11 cellular contexts compared by ENCODE assay signal in genomic region chr16:62077998-62078397, GRCh38. TPM values are rescaled to one million over a fixed set of nuclear protein-coding genes. Genes with fewer than 3 reads are reported as not detected.
DNase-seq lines count a peak whose midpoint lies in the region; TF ChIP-seq lines count a peak whose summit lies in the region.
"Had no signal": no experiment of that assay in that cellular context is flagged by ENCODE, and none has a peak within 500 bp of the region (broad histone marks: within the 10 kb centered on the region; RNA-seq: fewer than 3 reads in every experiment).

No MANE protein-coding gene starts in this region.

- no peaks in the 10 kb centered on the region for H4K20me1 ChIP-seq in PC-9 (ENCODE audit: insufficient read depth)

- intact Hi-C loops in PC-9 (cut with micrococcal nuclease; ENCODE audit: unreplicated experiment), result no loop called here

- H3K4me1 ChIP-seq in PC-9 (replicated peaks; ENCODE audit: insufficient read depth), result no peaks in the 10 kb centered on the region

- POLR2A ChIA-PET in HEK293T (lab: Yijun Ruan, JAX), result no interaction called here
- POLR2A ChIA-PET in PC-9 (lab: Charles Lee; ENCODE audit: unreplicated experiment), result no interaction called here

- no peaks in the 10 kb centered on the region for H3K27me3 ChIP-seq in PC-9 (ENCODE audit: insufficient read depth, low read depth)

- no peaks in the 10 kb centered on the region for H3F3A ChIP-seq in PC-9 (ENCODE audit: insufficient read depth, low read depth)

- no TSS peak for BruUV-seq in PC-9 (replicated peaks; lab: Mats Ljungman, UMichigan)

- in situ Hi-C loops in astrocyte of the spinal cord (cut with HindIII; ENCODE audit: low sequenced_read_pairs) (no loop called here), G401 (cut with HindIII; ENCODE audit: low sequenced_read_pairs) (no loop called here)

- CTCF ChIA-PET in HEK293T (lab: Yijun Ruan, JAX), result interaction anchor here (1.4 kb wide), 1 partner anchor 9 kb away, joined by 4 read pairs; no protein-coding TSS in a partner anchor
- CTCF ChIA-PET in PC-9 (lab: Charles Lee), result no interaction called here

- H3K9me2 ChIP-seq in PC-9 (ENCODE audit: insufficient read depth), result no peaks in the 10 kb centered on the region

- H3K4me3 ChIP-seq in astrocyte of the spinal cord (ENCODE audit: low read depth, low read length), result no peak overlapping the region
- H3K4me3 ChIP-seq in PC-9, result no peak overlapping the region

- H3K4me2 ChIP-seq in PC-9, result no peak overlapping the region

- DNase-seq in DMS53 treated with DMSO at 0.1 percent for 48 hours (lab: John Stamatoyannopoulos, UW; ENCODE audit: unreplicated experiment) (peak; percentile 4), HEK293T (ENCODE audit: extremely low spot score) (peak; percentile 8), astrocyte of the spinal cord (ENCODE audit: low read depth, low spot score) (no peak), myocyte (ENCODE audit: low read depth) (peak; percentile 35), PC-9 (no peak), G401 (ENCODE audit: low spot score) (no peak)
- no peak for DNase-seq in NK-92 treated with Interleukin-12 subunit alpha and Interleukin-12 subunit beta, amount 100 ng/mL, for 24 hours (lab: John Stamatoyannopoulos, UW)
- DNase-seq: activated CD4-positive, CD25-positive, alpha-beta regulatory T cell; activated naive CD4-positive, alpha-beta T cell treated with anti-CD3 and anti-CD28 coated beads, Interleukin-2, amount 50 U/mL, for 16 hours; effector memory CD4-positive, alpha-beta T cell; NCI-H510A had no signal

- no peak overlapping the region for H3K27ac ChIP-seq in PC-9

- H3K36me3 ChIP-seq in PC-9 (ENCODE audit: low read depth), result no peaks in the 10 kb centered on the region

- TF ChIP-seq CTCF in astrocyte of the spinal cord (IDR thresholded peaks at IDR 0.05; ENCODE audit: low read depth, low read length) (peak; percentile 27), PC-9 (conservative IDR thresholded peaks at IDR 0.05) (no peak)

- H3K9me3 ChIP-seq in PC-9 (ENCODE audit: insufficient read depth, low read depth), result no peaks in the 10 kb centered on the region

- no peaks in the 10 kb centered on the region for H3K79me2 ChIP-seq in PC-9 (ENCODE audit: low read depth)

- H2AFZ ChIP-seq in PC-9, result no peak overlapping the region

TF ChIP-seq in HEK293T, 16 proteins besides CTCF, POLR2A, EP300 and RAD21:
- no peak for TF ChIP-seq BHLHE40 (IDR thresholded peaks at IDR 0.05; ENCODE audit: borderline replicate concordance)
- TF ChIP-seq ZNF384 (IDR thresholded peaks at IDR 0.05), result no peak
- no peak for TF ChIP-seq ARNT (IDR thresholded peaks at IDR 0.05)
- no peak for TF ChIP-seq SUZ12 (IDR thresholded peaks at IDR 0.05)
- no peak for TF ChIP-seq HDGF (IDR thresholded peaks at IDR 0.05; ENCODE audit: borderline replicate concordance)
- TF ChIP-seq PKNOX1 (IDR thresholded peaks at IDR 0.05), result no peak
- no peak for TF ChIP-seq L3MBTL2 (conservative IDR thresholded peaks at IDR 0.05)
- TF ChIP-seq FOXA1 (IDR thresholded peaks at IDR 0.05), result no peak
- TF ChIP-seq LEF1 (IDR thresholded peaks at IDR 0.05; ENCODE audit: borderline replicate concordance), result no peak
- TF ChIP-seq CTBP1 (IDR thresholded peaks at IDR 0.05; ENCODE audit: borderline replicate concordance), result no peak
- TF ChIP-seq ELF4 (IDR thresholded peaks at IDR 0.05), result no peak
- no peak for TF ChIP-seq FOXM1 (IDR thresholded peaks at IDR 0.05; ENCODE audit: borderline replicate concordance)
- no peak for TF ChIP-seq NFRKB (IDR thresholded peaks at IDR 0.05)
- TF ChIP-seq TARDBP (IDR thresholded peaks at IDR 0.05), result no peak
- no peak for TF ChIP-seq FOXK2 (IDR thresholded peaks at IDR 0.05)
- TF ChIP-seq SP1 (IDR thresholded peaks at IDR 0.05), result no peak

RNA-seq across cellular contexts. Expression of gene CDH8, which starts 41.8 kb away (rescaled TPM):
- total RNA-seq in myocyte, result 13.6 and 38.7 TPM in 2 replicates
- polyA plus RNA-seq in myocyte (2012), result 5.5 TPM
- total RNA-seq in PC-9 (2021), result not detected in 2 replicates
- not detected in 2 replicates for total RNA-seq in G401 (2014; rRNA removed; shearing (Covaris generic))

Comparison
In these comparisons a context has a peak if more than half of its experiments do, and no peak if none do; other contexts are left out.
1. DNase-seq: peak in DMS53 treated with DMSO at 0.1 percent for 48 hours (single experiment), HEK293T (single experiment) and myocyte (single experiment); none in astrocyte of the spinal cord (single experiment), PC-9 (0 of 2), NK-92 treated with Interleukin-12 subunit alpha and Interleukin-12 subunit beta, amount 100 ng/mL, for 24 hours (single experiment) and G401 (single experiment).
2. RNA of gene CDH8, which starts 41.8 kb away (total RNA-seq): 13.6 to 38.7 TPM in myocyte; not detected in PC-9 and not detected in G401; every median in the first group is over 10 times any median in the second.